Comparison of ENCODE assay signal across 24 cellular contexts in genomic region chr4:80806472-80806871, GRCh38.
"Had no signal": no experiment of that assay in that cellular context is flagged by ENCODE, and none has a peak within 500 bp of the region (broad histone marks: within the 10 kb centered on the region; RNA-seq: fewer than 3 reads in every experiment).

No MANE protein-coding gene starts in this region.

- DNase-seq: activated CD8-positive, alpha-beta memory T cell treated with anti-CD3 and anti-CD28 coated beads for 24 hours; activated CD8-positive, alpha-beta memory T cell treated with anti-CD3 and anti-CD28 coated beads, Interleukin-2, amount 50 U/mL, for 48 hours; activated naive CD4-positive, alpha-beta T cell; activated T-cell treated with anti-CD3 and anti-CD28 coated beads, Interleukin-2, amount 50 U/mL, for 4 hours; cerebellar nuclear complex; foreskin fibroblast; left colon; pancreas; psoas muscle; small intestine; stimulated activated CD8-positive, alpha-beta memory T cell treated with anti-CD3 and anti-CD28 coated beads, Interleukin-4, amount 100 ng/mL, for 48 hours; stimulated activated naive B cell treated with anti-CD40 and anti-IgM and Interleukin-4, amounts not matched to agents 10 μg/mL and 1 μg/mL and 100 μg/mL, for 72 hours; T1000; testis had no signal

- FAIRE-seq: keratinocyte, pancreas, small intestine had no signal

- H3K4me1 ChIP-seq: pancreas, psoas muscle, testis, vagina had no signal

- H3K4me3 Mint-ChIP-seq: activated naive CD8-positive, alpha-beta T cell; activated T-cell treated with anti-CD3 and anti-CD28 coated beads, Interleukin-2, amount 50 U/mL, for 4 hours; memory B cell; nephron; stimulated activated naive B cell treated with anti-CD40 and anti-IgM and Interleukin-4, amounts not matched to agents 10 μg/mL and 1 μg/mL and 100 μg/mL, for 72 hours; WTC11 had no signal

- H3K36me3 ChIP-seq: neutrophil, pancreas, vagina had no signal

- H3K27me3 Mint-ChIP-seq: activated naive CD8-positive, alpha-beta T cell; stimulated activated naive B cell treated with anti-CD40 and anti-IgM and Interleukin-4, amounts not matched to agents 10 μg/mL and 1 μg/mL and 100 μg/mL, for 72 hours had no signal

- H3K27ac ChIP-seq: coronary artery, neutrophil, pancreas, psoas muscle, testis, vagina had no signal

- ATAC-seq: activated T-cell treated with anti-CD3 and anti-CD28 coated beads, Interleukin-2, amount 50 U/mL, for 4 hours; left colon; pancreas; psoas muscle; sciatic nerve; stimulated activated naive B cell treated with anti-CD40 and anti-IgM and Interleukin-4, amounts not matched to agents 10 μg/mL and 1 μg/mL and 100 μg/mL, for 72 hours; WTC11 had no signal

- H3K36me3 Mint-ChIP-seq: activated naive CD8-positive, alpha-beta T cell; memory B cell; stimulated activated naive B cell treated with anti-CD40 and anti-IgM and Interleukin-4, amounts not matched to agents 10 μg/mL and 1 μg/mL and 100 μg/mL, for 72 hours; WTC11 had no signal

- H3K9me3 ChIP-seq: neutrophil, pancreas, psoas muscle, testis, vagina had no signal

- H3K4me3 ChIP-seq: coronary artery, pancreas, psoas muscle, testis, vagina had no signal

- H3K9me3 Mint-ChIP-seq: activated T-cell treated with anti-CD3 and anti-CD28 coated beads, Interleukin-2, amount 50 U/mL, for 4 hours; activated T-helper 2 cell treated with anti-CD3 and anti-CD28 coated beads, Interferon-gamma antibody, Interleukin-2, Interleukin-4, amounts not matched to agents 10 μg/mL and 5 μg/mL and 100 μg/mL, durations not matched to agents 14 hours and 24 hours and 36 hours; memory B cell; nephron; stimulated activated naive B cell treated with anti-CD40 and anti-IgM and Interleukin-4, amounts not matched to agents 10 μg/mL and 1 μg/mL and 100 μg/mL, for 72 hours; WTC11 had no signal

- H3K4me1 Mint-ChIP-seq: memory B cell; nephron; stimulated activated naive B cell treated with anti-CD40 and anti-IgM and Interleukin-4, amounts not matched to agents 10 μg/mL and 1 μg/mL and 100 μg/mL, for 72 hours had no signal

- H3K27me3 ChIP-seq: neutrophil, pancreas, testis, vagina had no signal

- H3K27ac Mint-ChIP-seq: activated naive CD8-positive, alpha-beta T cell; activated T-helper 2 cell treated with anti-CD3 and anti-CD28 coated beads, Interferon-gamma antibody, Interleukin-2, Interleukin-4, amounts not matched to agents 10 μg/mL and 5 μg/mL and 100 μg/mL, durations not matched to agents 14 hours and 24 hours and 36 hours; memory B cell; stimulated activated naive B cell treated with anti-CD40 and anti-IgM and Interleukin-4, amounts not matched to agents 10 μg/mL and 1 μg/mL and 100 μg/mL, for 72 hours; WTC11 had no signal
